In the genomic region with DNA sequence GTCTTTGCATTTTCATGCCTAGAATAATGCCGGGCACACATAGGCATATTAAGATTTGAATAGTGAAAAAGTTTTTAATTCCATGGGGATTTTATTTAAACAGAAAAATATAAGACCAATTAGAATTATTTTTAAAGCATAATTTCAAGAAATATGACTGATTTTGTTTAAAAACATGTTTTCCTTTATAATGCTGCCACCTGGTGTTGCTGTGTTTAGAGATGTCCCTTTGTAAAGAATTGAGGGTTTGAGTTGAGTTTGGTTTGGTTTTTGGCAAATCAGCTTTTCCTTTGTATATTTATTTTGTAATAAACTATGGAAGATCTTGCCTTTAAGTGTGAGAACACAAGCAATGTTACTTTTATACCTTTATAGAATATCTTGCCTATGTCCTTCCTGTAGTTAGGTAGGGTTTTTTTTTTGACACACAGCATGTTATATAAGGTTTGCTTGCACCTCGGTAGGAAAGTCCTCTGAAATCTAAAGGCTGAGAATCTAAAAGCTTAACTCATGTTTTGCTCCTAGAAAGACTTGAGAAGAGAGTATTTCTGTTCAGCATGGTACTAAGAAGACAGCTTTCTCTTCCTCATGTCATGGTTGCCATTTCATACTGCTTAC, we compare ENCODE assay signal across 8 cellular contexts. TPM values are rescaled to one million over a fixed set of nuclear protein-coding genes. Genes with fewer than 3 reads are reported as not detected.
DNase-seq lines count a peak whose midpoint lies in the region; ATAC-seq and TF ChIP-seq lines count a peak whose summit lies in the region.

No MANE protein-coding gene starts in this region.

- peaks cover 86% of the 10 kb centered on the region for H3K36me3 Mint-ChIP-seq in activated CD4-positive, alpha-beta T cell treated with anti-CD3 and anti-CD28 coated beads for 36 hours (ENCODE audit: low read depth)
- H3K36me3 Mint-ChIP-seq in stimulated activated memory B cell treated with anti-CD40 and anti-IgM and Interleukin-4, amounts not matched to agents 10 μg/mL and 1 μg/mL and 100 μg/mL, for 72 hours: peaks cover 75% of the 10 kb centered on the region

- H3K4me2 ChIP-seq in fibroblast of lung (ENCODE audit: extremely low read depth, insufficient read depth, low read length): no peak overlapping the region

- POLR2A ChIA-PET in activated CD4-positive, alpha-beta T cell treated with anti-CD3 and anti-CD28 coated beads for 36 hours (lab: Charles Lee): interaction anchor here (0.7 kb wide), 1 partner anchor 270 kb away, joined by 3 read pairs; no protein-coding TSS in a partner anchor

- no peak for DNase-seq in activated CD4-positive, alpha-beta T cell treated with anti-CD3 and anti-CD28 coated beads for 36 hours
- DNase-seq in activated CD4-positive, alpha-beta T cell treated with anti-CD3 and anti-CD28 coated beads for 48 hours: no peak
- DNase-seq in RKO (ENCODE audit: low spot score) (peak; percentile 11), fibroblast of lung (ENCODE audit: low read depth in 2 of 2) (peak in 1 of 2 donors; percentile 55), MV-4-11 (lab: John Stamatoyannopoulos, UW) (no peak)

- intact Hi-C loops in activated CD4-positive, alpha-beta T cell treated with anti-CD3 and anti-CD28 coated beads for 36 hours (cut with DNase I, micrococcal nuclease): loop anchor here (1.0 kb wide), 1 partner anchor 270 kb away; no protein-coding TSS in a partner anchor

- H3K4me1 ChIP-seq in fibroblast of lung (ENCODE audit: control insufficient read depth, extremely low read depth, insufficient read depth, low read length): no peaks in the 10 kb centered on the region

- peaks cover 80% of the 10 kb centered on the region for H3K79me2 ChIP-seq in fibroblast of lung (ENCODE audit: control insufficient read depth, insufficient read depth, low read length)

- H3K4me3 ChIP-seq in fibroblast of lung (replicated peaks in 1 of 4; ENCODE audit: control extremely low read depth in 1 of 4, insufficient read depth in 1 of 4, low read depth in 3 of 4, low read length in 4 of 4): no peak overlapping the region

- no peak overlapping the region for H3K9ac ChIP-seq in fibroblast of lung (ENCODE audit: insufficient read depth, low read length)

- peaks cover 43% of the 10 kb centered on the region for H3K4me1 Mint-ChIP-seq in activated CD4-positive, alpha-beta T cell treated with anti-CD3 and anti-CD28 coated beads for 36 hours
- peaks cover 38% of the 10 kb centered on the region for H3K4me1 Mint-ChIP-seq in stimulated activated memory B cell treated with anti-CD40 and anti-IgM and Interleukin-4, amounts not matched to agents 10 μg/mL and 1 μg/mL and 100 μg/mL, for 72 hours

- H3K27me3 ChIP-seq in fibroblast of lung (ENCODE audit: control insufficient read depth, insufficient read depth, low read length): no peaks in the 10 kb centered on the region

- peaks cover 23% of the 10 kb centered on the region for H3K36me3 ChIP-seq in fibroblast of lung (ENCODE audit: control insufficient read depth, insufficient read depth, low read length)

- peak; percentile 26 to 31 for TF ChIP-seq CTCF in fibroblast of lung (conservative IDR thresholded peaks at IDR 0.05 in 1 of 2, IDR thresholded peaks at IDR 0.05 in 1 of 2; ENCODE audit: low read depth in 1 of 2, low read length in 2 of 2)

- CTCF ChIA-PET in activated CD4-positive, alpha-beta T cell treated with anti-CD3 and anti-CD28 coated beads for 36 hours (lab: Charles Lee): interaction anchor here (0.8 to 1.4 kb wide), 5 partner anchors 31 to 270 kb away, joined by 3 to 4 read pairs (median 4); no protein-coding TSS in a partner anchor

- no peak overlapping the region for H3K27ac ChIP-seq in fibroblast of lung (ENCODE audit: insufficient read depth, low read length)

- H3K9me3 ChIP-seq in fibroblast of lung (ENCODE audit: control insufficient read depth, insufficient read depth, low read depth, low read length): no peaks in the 10 kb centered on the region

- no peak overlapping the region for H2AFZ ChIP-seq in fibroblast of lung (ENCODE audit: low read length)

- H3K27ac Mint-ChIP-seq in activated CD4-positive, alpha-beta T cell treated with anti-CD3 and anti-CD28 coated beads for 36 hours: peak overlapping the region; percentile 48
- peak overlapping the region; percentile 44 for H3K27ac Mint-ChIP-seq in stimulated activated memory B cell treated with anti-CD40 and anti-IgM and Interleukin-4, amounts not matched to agents 10 μg/mL and 1 μg/mL and 100 μg/mL, for 72 hours

- no peak for ATAC-seq in activated CD4-positive, alpha-beta T cell treated with anti-CD3 and anti-CD28 coated beads for 36 hours
- no peak for ATAC-seq in stimulated activated memory B cell treated with anti-CD40 and anti-IgM and Interleukin-4, amounts not matched to agents 10 μg/mL and 1 μg/mL and 100 μg/mL, for 72 hours
- ATAC-seq in HG02571 (IDR thresholded peaks at IDR 0.05; ENCODE audit: unreplicated experiment) (no peak), GM19328 (IDR thresholded peaks at IDR 0.05; ENCODE audit: unreplicated experiment) (no peak)

- H4K20me1 ChIP-seq in fibroblast of lung (ENCODE audit: control insufficient read depth, extremely low read depth, insufficient read depth, low read length): no peaks in the 10 kb centered on the region

- H3K27me3 Mint-ChIP-seq in activated CD4-positive, alpha-beta T cell treated with anti-CD3 and anti-CD28 coated beads for 36 hours: no peaks in the 10 kb centered on the region
- no peaks in the 10 kb centered on the region for H3K27me3 Mint-ChIP-seq in stimulated activated memory B cell treated with anti-CD40 and anti-IgM and Interleukin-4, amounts not matched to agents 10 μg/mL and 1 μg/mL and 100 μg/mL, for 72 hours

- H3K4me3 Mint-ChIP-seq in activated CD4-positive, alpha-beta T cell treated with anti-CD3 and anti-CD28 coated beads for 36 hours: no peak overlapping the region
- no peak overlapping the region for H3K4me3 Mint-ChIP-seq in stimulated activated memory B cell treated with anti-CD40 and anti-IgM and Interleukin-4, amounts not matched to agents 10 μg/mL and 1 μg/mL and 100 μg/mL, for 72 hours

- no peaks in the 10 kb centered on the region for H3K9me3 Mint-ChIP-seq in activated CD4-positive, alpha-beta T cell treated with anti-CD3 and anti-CD28 coated beads for 36 hours (ENCODE audit: low read depth)
- H3K9me3 Mint-ChIP-seq in stimulated activated memory B cell treated with anti-CD40 and anti-IgM and Interleukin-4, amounts not matched to agents 10 μg/mL and 1 μg/mL and 100 μg/mL, for 72 hours: no peaks in the 10 kb centered on the region

RNA-seq across cellular contexts. Expression of gene SNAPC1, which starts 31.4 kb away (rescaled TPM):
- total RNA-seq in activated CD4-positive, alpha-beta T cell treated with anti-CD3 and anti-CD28 coated beads for 36 hours: 10 to 100 TPM; 10.5 to 11.2 TPM
- total RNA-seq in fibroblast of lung: 19.8 and 29.6 TPM in 2 replicates
- polyA plus RNA-seq in fibroblast of lung: 16.9 and 23.4 TPM in 2 replicates
- polyA plus RNA-seq in fibroblast of lung (2012): 10.1 and 13.8 TPM in 2 replicates
- polyA minus RNA-seq in fibroblast of lung (ENCODE audit: low replicate concordance): 0.86 TPM in 1 of 2 replicates, not detected in the other

RNA-seq across cellular contexts. Expression of gene HIF1A, which starts 35.6 kb away (rescaled TPM):
- 100 to 1,000 TPM; 196 to 329 TPM for total RNA-seq in activated CD4-positive, alpha-beta T cell treated with anti-CD3 and anti-CD28 coated beads for 36 hours
- 216 and 332 TPM in 2 replicates for total RNA-seq in fibroblast of lung
- polyA plus RNA-seq in fibroblast of lung: 216 and 407 TPM in 2 replicates
- polyA plus RNA-seq in fibroblast of lung (2012): 128 and 309 TPM in 2 replicates
- polyA minus RNA-seq in fibroblast of lung (ENCODE audit: low replicate concordance): 45.1 and 68.8 TPM in 2 replicates
